Comparison of ENCODE assay signal across 1 cellular context in the genomic region with DNA sequence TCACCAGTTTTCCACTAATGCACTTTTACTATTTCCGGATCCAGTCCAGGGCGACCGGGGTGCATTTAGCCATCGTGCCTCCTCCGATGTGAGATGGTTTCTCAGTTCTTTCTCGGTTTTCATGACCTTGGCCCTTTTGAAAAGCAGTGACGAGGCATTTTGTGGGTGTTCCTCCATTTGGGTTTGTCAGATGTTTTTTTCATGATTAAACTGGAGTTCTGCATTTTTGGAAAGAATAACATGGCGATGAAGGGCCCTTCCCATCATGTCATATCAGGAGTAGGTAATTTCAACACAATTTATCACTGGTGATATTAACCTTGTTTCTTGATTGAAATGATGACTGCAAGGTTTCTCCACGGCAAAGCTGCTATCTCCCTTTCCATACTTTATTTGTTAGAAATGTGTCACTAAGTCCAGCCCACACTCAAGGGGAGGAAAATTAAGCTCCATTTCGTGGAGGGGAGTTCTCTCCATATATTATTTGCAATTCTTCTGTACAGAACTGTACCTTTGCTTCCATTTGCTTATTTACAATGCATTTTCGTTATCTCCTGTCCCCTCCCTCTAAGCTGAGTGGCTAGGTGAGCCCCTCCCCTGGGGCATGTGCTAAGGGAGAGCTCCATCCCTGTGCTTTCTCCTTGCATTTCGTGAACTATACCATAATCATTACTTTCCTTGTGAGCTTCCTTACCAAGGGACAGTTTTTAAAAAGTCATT.
TF ChIP-seq lines count a peak whose summit lies in the region.

No MANE protein-coding gene starts in this region.

TF ChIP-seq in K562, 482 proteins besides CTCF, POLR2A, EP300 and RAD21 (continued from another document and continues in another):
- TF ChIP-seq, protein P1, sequence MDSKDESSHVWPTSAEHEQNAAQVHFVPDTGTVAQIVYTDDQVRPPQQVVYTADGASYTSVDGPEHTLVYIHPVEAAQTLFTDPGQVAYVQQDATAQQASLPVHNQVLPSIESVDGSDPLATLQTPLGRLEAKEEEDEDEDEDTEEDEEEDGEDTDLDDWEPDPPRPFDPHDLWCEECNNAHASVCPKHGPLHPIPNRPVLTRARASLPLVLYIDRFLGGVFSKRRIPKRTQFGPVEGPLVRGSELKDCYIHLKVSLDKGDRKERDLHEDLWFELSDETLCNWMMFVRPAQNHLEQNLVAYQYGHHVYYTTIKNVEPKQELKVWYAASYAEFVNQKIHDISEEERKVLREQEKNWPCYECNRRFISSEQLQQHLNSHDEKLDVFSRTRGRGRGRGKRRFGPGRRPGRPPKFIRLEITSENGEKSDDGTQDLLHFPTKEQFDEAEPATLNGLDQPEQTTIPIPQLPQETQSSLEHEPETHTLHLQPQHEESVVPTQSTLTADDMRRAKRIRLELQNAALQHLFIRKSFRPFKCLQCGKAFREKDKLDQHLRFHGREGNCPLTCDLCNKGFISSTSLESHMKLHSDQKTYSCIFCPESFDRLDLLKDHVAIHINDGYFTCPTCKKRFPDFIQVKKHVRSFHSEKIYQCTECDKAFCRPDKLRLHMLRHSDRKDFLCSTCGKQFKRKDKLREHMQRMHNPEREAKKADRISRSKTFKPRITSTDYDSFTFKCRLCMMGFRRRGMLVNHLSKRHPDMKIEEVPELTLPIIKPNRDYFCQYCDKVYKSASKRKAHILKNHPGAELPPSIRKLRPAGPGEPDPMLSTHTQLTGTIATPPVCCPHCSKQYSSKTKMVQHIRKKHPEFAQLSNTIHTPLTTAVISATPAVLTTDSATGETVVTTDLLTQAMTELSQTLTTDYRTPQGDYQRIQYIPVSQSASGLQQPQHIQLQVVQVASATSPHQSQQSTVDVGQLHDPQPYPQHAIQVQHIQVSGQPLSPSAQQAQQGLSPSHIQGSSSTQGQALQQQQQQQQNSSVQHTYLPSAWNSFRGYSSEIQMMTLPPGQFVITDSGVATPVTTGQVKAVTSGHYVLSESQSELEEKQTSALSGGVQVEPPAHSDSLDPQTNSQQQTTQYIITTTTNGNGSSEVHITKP (IDR thresholded peaks at IDR 0.05; ENCODE audit: partially characterized antibody), result peak; percentile 90
- no peak for TF ChIP-seq HCFC1 (IDR thresholded peaks at IDR 0.05; ENCODE audit: low read depth, low read length)
- no peak for TF ChIP-seq TRIM28 (IDR thresholded peaks at IDR 0.05)
- TF ChIP-seq TEAD4 (IDR thresholded peaks at IDR 0.05; ENCODE audit: low read length), result peak; percentile 21; the same call in 1 of the 2 replicates
- no peak for TF ChIP-seq TEAD4 (CRISPR knock-in tag; IDR thresholded peaks at IDR 0.05; ENCODE audit: borderline replicate concordance)
- TF ChIP-seq HMG20B (CRISPR knock-in tag; IDR thresholded peaks at IDR 0.05), result no peak
- 0 out of 2 replicates have a peak, but pooled peaks have one; percentile 14 for TF ChIP-seq FOSL1 (tag; conservative IDR thresholded peaks at IDR 0.05)
- 0 out of 2 replicates have a peak, but pooled peaks have one; percentile 30 for TF ChIP-seq ZEB2 (IDR thresholded peaks at IDR 0.05)
- TF ChIP-seq, protein P2, sequence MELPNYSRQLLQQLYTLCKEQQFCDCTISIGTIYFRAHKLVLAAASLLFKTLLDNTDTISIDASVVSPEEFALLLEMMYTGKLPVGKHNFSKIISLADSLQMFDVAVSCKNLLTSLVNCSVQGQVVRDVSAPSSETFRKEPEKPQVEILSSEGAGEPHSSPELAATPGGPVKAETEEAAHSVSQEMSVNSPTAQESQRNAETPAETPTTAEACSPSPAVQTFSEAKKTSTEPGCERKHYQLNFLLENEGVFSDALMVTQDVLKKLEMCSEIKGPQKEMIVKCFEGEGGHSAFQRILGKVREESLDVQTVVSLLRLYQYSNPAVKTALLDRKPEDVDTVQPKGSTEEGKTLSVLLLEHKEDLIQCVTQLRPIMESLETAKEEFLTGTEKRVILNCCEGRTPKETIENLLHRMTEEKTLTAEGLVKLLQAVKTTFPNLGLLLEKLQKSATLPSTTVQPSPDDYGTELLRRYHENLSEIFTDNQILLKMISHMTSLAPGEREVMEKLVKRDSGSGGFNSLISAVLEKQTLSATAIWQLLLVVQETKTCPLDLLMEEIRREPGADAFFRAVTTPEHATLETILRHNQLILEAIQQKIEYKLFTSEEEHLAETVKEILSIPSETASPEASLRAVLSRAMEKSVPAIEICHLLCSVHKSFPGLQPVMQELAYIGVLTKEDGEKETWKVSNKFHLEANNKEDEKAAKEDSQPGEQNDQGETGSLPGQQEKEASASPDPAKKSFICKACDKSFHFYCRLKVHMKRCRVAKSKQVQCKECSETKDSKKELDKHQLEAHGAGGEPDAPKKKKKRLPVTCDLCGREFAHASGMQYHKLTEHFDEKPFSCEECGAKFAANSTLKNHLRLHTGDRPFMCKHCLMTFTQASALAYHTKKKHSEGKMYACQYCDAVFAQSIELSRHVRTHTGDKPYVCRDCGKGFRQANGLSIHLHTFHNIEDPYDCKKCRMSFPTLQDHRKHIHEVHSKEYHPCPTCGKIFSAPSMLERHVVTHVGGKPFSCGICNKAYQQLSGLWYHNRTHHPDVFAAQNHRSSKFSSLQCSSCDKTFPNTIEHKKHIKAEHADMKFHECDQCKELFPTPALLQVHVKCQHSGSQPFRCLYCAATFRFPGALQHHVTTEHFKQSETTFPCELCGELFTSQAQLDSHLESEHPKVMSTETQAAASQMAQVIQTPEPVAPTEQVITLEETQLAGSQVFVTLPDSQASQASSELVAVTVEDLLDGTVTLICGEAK (IDR thresholded peaks at IDR 0.05), result peak; percentile 20; the same call in 1 of the 2 replicates
- TF ChIP-seq, protein P2 (CRISPR knock-in tag; IDR thresholded peaks at IDR 0.05), result no peak
- no peak for TF ChIP-seq BCLAF1 (IDR thresholded peaks at IDR 0.05; ENCODE audit: borderline replicate concordance in 1 of 2, control insufficient read depth in 1 of 2, low read depth in 2 of 2, low read length in 1 of 2)
- no peak for TF ChIP-seq NR2C2 (CRISPR knock-in tag; IDR thresholded peaks at IDR 0.05)
- peak; percentile 40; the same call in 1 of the 2 replicates for TF ChIP-seq NR2C2 (tag; IDR thresholded peaks at IDR 0.05)
- TF ChIP-seq TCF7L2 (IDR thresholded peaks at IDR 0.05; ENCODE audit: low read depth, low read length), result no peak
- TF ChIP-seq NCOA2 (IDR thresholded peaks at IDR 0.05; ENCODE audit: partially characterized antibody in 2 of 2), result no peak
- TF ChIP-seq BHLHE40 (IDR thresholded peaks at IDR 0.05; ENCODE audit: low read length), result 0 out of 2 replicates have a peak, but pooled peaks have one; percentile 15
- TF ChIP-seq ZNF766 (CRISPR knock-in tag; conservative IDR thresholded peaks at IDR 0.05), result 0 out of 2 replicates have a peak, but pooled peaks have one; percentile 49
- no peak for TF ChIP-seq NFATC3 (IDR thresholded peaks at IDR 0.05)
- TF ChIP-seq MYNN (IDR thresholded peaks at IDR 0.05), result no peak
- TF ChIP-seq MYNN (CRISPR knock-in tag; IDR thresholded peaks at IDR 0.05), result no peak
- no peak for TF ChIP-seq ZNF445 (CRISPR knock-in tag; IDR thresholded peaks at IDR 0.05; ENCODE audit: low read depth)
- TF ChIP-seq ZNF695 (CRISPR knock-in tag; IDR thresholded peaks at IDR 0.05), result no peak
- TF ChIP-seq MEIS2 (IDR thresholded peaks at IDR 0.05; ENCODE audit: partially characterized antibody), result no peak
- TF ChIP-seq FOXP4 (CRISPR knock-in tag; IDR thresholded peaks at IDR 0.05; ENCODE audit: borderline replicate concordance), result no peak
- no peak for TF ChIP-seq MCM5 (IDR thresholded peaks at IDR 0.05; ENCODE audit: low read depth)
- TF ChIP-seq, protein P3, sequence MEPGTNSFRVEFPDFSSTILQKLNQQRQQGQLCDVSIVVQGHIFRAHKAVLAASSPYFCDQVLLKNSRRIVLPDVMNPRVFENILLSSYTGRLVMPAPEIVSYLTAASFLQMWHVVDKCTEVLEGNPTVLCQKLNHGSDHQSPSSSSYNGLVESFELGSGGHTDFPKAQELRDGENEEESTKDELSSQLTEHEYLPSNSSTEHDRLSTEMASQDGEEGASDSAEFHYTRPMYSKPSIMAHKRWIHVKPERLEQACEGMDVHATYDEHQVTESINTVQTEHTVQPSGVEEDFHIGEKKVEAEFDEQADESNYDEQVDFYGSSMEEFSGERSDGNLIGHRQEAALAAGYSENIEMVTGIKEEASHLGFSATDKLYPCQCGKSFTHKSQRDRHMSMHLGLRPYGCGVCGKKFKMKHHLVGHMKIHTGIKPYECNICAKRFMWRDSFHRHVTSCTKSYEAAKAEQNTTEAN (CRISPR knock-in tag; IDR thresholded peaks at IDR 0.05), result no peak
- peak; percentile 91 for TF ChIP-seq MAFG (tag; conservative IDR thresholded peaks at IDR 0.05)
- no peak for TF ChIP-seq ZBTB17 (CRISPR knock-in tag; IDR thresholded peaks at IDR 0.05)
- TF ChIP-seq ELF4 (CRISPR knock-in tag; IDR thresholded peaks at IDR 0.05), result no peak
- no peak for TF ChIP-seq POLR2B (IDR thresholded peaks at IDR 0.05; ENCODE audit: low read depth, partially characterized antibody)
- peak; percentile 77 for TF ChIP-seq DPF2 (IDR thresholded peaks at IDR 0.05)
- TF ChIP-seq JUND (IDR thresholded peaks at IDR 0.05; ENCODE audit: borderline replicate concordance, low read depth, low read length), result no peak
- 0 out of 3 replicates have a peak, but pooled peaks have one; percentile 1 for TF ChIP-seq JUND (tag; IDR thresholded peaks at IDR 0.05; ENCODE audit: borderline replicate concordance, low read depth, low read length)
- TF ChIP-seq ELF2 (CRISPR knock-in tag; IDR thresholded peaks at IDR 0.05), result 0 out of 2 replicates have a peak, but pooled peaks have one; percentile 48
- peak; percentile 22; the same call in 1 of the 2 replicates for TF ChIP-seq PML (IDR thresholded peaks at IDR 0.05; ENCODE audit: low read length)
- no peak for TF ChIP-seq BRF1 (IDR thresholded peaks at IDR 0.05; ENCODE audit: borderline replicate concordance, extremely low read depth, insufficient read length)
- no peak for TF ChIP-seq ZNF311 (CRISPR knock-in tag; IDR thresholded peaks at IDR 0.05)
- peak; percentile 42 for TF ChIP-seq GATA2 (CRISPR knock-in tag; IDR thresholded peaks at IDR 0.05)
- no peak for TF ChIP-seq MIER1 (IDR thresholded peaks at IDR 0.05; ENCODE audit: low read depth)
- TF ChIP-seq ZNF780A (CRISPR knock-in tag; IDR thresholded peaks at IDR 0.05), result no peak
